8 cellular contexts compared by ENCODE assay signal in the genomic region with DNA sequence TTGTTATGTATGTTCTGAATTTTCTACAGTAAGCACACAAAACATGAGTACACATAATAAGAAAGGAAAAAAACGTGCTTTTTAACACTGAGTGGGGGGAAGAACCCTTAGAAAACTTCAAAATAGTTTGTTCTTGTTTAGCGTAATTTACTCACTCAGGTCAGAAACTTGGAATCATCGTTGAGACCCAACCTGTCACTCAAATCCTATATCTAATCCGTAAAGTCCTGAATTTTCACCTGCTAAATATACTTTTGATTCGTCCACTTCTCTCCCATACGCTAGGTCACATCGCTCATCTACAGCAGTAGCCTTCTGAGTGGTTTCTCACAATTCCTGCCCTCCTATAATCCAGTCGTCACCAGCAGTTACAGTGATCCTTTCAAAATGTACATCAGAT.
DNase-seq lines count a peak whose midpoint lies in the region; TF ChIP-seq lines count a peak whose summit lies in the region.

No MANE protein-coding gene starts in this region.

- no peak for DNase-seq in nephron progenitor cell
- no peak for DNase-seq in NCI-H2227 treated with DMSO at 0.1 percent for 48 hours (lab: John Stamatoyannopoulos, UW)
- no peak for DNase-seq in GM13976 (ENCODE audit: low spot score)
- no peak for DNase-seq in NCI-H748 (lab: John Stamatoyannopoulos, UW; ENCODE audit: unreplicated experiment)
- DNase-seq in GM10248 (ENCODE audit: extremely low spot score), result no peak

- peak overlapping the region; percentile 82 for H3K4me2 ChIP-seq in KMS-11

- peaks cover 2% of the 10 kb centered on the region for H3K27me3 Mint-ChIP-seq in dendritic cell treated with granulocyte-macrophage colony-stimulating factor and Interleukin-4, amounts not matched to agents 40 ng/mL and 50 ng/mL, for 4 days
- peaks cover 33% of the 10 kb centered on the region for H3K27me3 Mint-ChIP-seq in nephron progenitor cell (ENCODE audit: low read depth, poor library complexity)

- peaks cover 14% of the 10 kb centered on the region for H3K4me1 Mint-ChIP-seq in dendritic cell treated with granulocyte-macrophage colony-stimulating factor and Interleukin-4, amounts not matched to agents 40 ng/mL and 50 ng/mL, for 4 days (ENCODE audit: low read depth)
- peaks cover 15% of the 10 kb centered on the region for H3K4me1 Mint-ChIP-seq in nephron progenitor cell

- H3K27ac ChIP-seq in C4-2B, result peak overlapping the region; percentile 81
- peak overlapping the region; percentile 45; the same call in 1 of the 2 replicates for H3K27ac ChIP-seq in KMS-11

- no peaks in the 10 kb centered on the region for H3K27me3 ChIP-seq in KMS-11 (ENCODE audit: insufficient read depth, low read depth)

- peak overlapping the region; percentile 86 for H3K4me3 Mint-ChIP-seq in dendritic cell treated with granulocyte-macrophage colony-stimulating factor and Interleukin-4, amounts not matched to agents 40 ng/mL and 50 ng/mL, for 4 days
- peak overlapping the region; percentile 100 for H3K4me3 Mint-ChIP-seq in nephron progenitor cell

- H3K36me3 ChIP-seq in KMS-11 (ENCODE audit: insufficient read depth), result no peaks in the 10 kb centered on the region; the same call in 1 of the 2 replicates

- peak overlapping the region; percentile 83 for H3K27ac Mint-ChIP-seq in dendritic cell treated with granulocyte-macrophage colony-stimulating factor and Interleukin-4, amounts not matched to agents 40 ng/mL and 50 ng/mL, for 4 days
- H3K27ac Mint-ChIP-seq in nephron progenitor cell, result peak overlapping the region; percentile 98

- in situ Hi-C loops in GM13976 (cut with MboI; ENCODE audit: low sequenced_read_pairs, unreplicated experiment), result no loop called here

- CTCF ChIA-PET in GM10248 (lab: Yijun Ruan, JAX), result no interaction called here

- peaks cover 7% of the 10 kb centered on the region for H3K9me3 Mint-ChIP-seq in dendritic cell treated with granulocyte-macrophage colony-stimulating factor and Interleukin-4, amounts not matched to agents 40 ng/mL and 50 ng/mL, for 4 days
- peaks cover 18% of the 10 kb centered on the region for H3K9me3 Mint-ChIP-seq in nephron progenitor cell

- H4K20me1 ChIP-seq in KMS-11 (ENCODE audit: insufficient read depth), result no peaks in the 10 kb centered on the region

- H3K79me2 ChIP-seq in KMS-11 (ENCODE audit: insufficient read depth, low read depth), result peaks cover 21% of the 10 kb centered on the region; the same call in 1 of the 2 replicates

- peak overlapping the region; percentile 74 for H3K4me3 ChIP-seq in KMS-11 (IDR thresholded peaks at IDR 0.05; ENCODE audit: insufficient read depth, low read depth, low read length)

- H3K4me1 ChIP-seq in KMS-11 (ENCODE audit: low read depth, poor library complexity, severe bottlenecking), result peaks cover 10% of the 10 kb centered on the region

- H2AFZ ChIP-seq in KMS-11 (ENCODE audit: low read depth), result peak overlapping the region; percentile 95; the same call in 1 of the 2 replicates

- TF ChIP-seq CTCF in C4-2B (conservative IDR thresholded peaks at IDR 0.05) (no peak), KMS-11 (conservative IDR thresholded peaks at IDR 0.05; ENCODE audit: low read depth, low read length) (no peak), nephron progenitor cell (IDR thresholded peaks at IDR 0.05) (no peak), GM13976 (IDR thresholded peaks at IDR 0.05; ENCODE audit: borderline replicate concordance, control extremely low read depth, extremely low read depth, insufficient read depth, missing control alignments) (no peak), GM10248 (IDR thresholded peaks at IDR 0.05; ENCODE audit: control extremely low read depth, extremely low read depth, low read depth, missing control alignments) (no peak)

- POLR2A ChIA-PET in GM10248 (lab: Yijun Ruan, JAX), result no interaction called here

- intact Hi-C loops in dendritic cell treated with granulocyte-macrophage colony-stimulating factor and Interleukin-4, amounts not matched to agents 40 ng/mL and 50 ng/mL, for 4 days (cut with micrococcal nuclease), result loop anchor here (5.0 to 10.0 kb wide), 2 partner anchors 34 to 52 kb away; no protein-coding TSS in a partner anchor

- peaks cover 57% of the 10 kb centered on the region for H3K36me3 Mint-ChIP-seq in dendritic cell treated with granulocyte-macrophage colony-stimulating factor and Interleukin-4, amounts not matched to agents 40 ng/mL and 50 ng/mL, for 4 days (ENCODE audit: low read depth)
- peaks cover 46% of the 10 kb centered on the region for H3K36me3 Mint-ChIP-seq in nephron progenitor cell (ENCODE audit: low read depth)

- H3K9ac ChIP-seq in KMS-11, result peak overlapping the region; percentile 61; the same call in 1 of the 2 replicates
